ENCODE assay signal across 7 cellular contexts in genomic region chr4:185597532-185598188, GRCh38.
A peak's percentile ranks its signal among the peaks of the same experiment; 100 is the strongest.
DNase-seq lines count a peak whose midpoint lies in the region; ATAC-seq, FAIRE-seq and TF ChIP-seq lines count a peak whose summit lies in the region.

No MANE protein-coding gene starts in this region.

- no peak for TF ChIP-seq POLR2A in GM12892 (IDR thresholded peaks at IDR 0.05; ENCODE audit: low read depth, low read length)

- peak; percentile 100 for TF ChIP-seq CTCF in choroid plexus epithelial cell (conservative IDR thresholded peaks at IDR 0.05; ENCODE audit: low read depth, low read length)

- H3K27ac Mint-ChIP-seq in activated CD4-positive, alpha-beta T cell treated with anti-CD3 and anti-CD28 coated beads for 36 hours, result no peak overlapping the region

- intact Hi-C loops in activated CD4-positive, alpha-beta T cell treated with anti-CD3 and anti-CD28 coated beads for 36 hours (cut with DNase I, micrococcal nuclease), result loop anchor here (1.0 to 10.0 kb wide), 7 partner anchors 63 to 593 kb away; partner anchors contain the start of genes ANKRD37 (in 2 of the 2), CCDC110 (in 2 of the 2), LRP2BP (in 1 of the 2) and PDLIM3 (in 1 of the 2)

- peak; percentile 99 for FAIRE-seq in GM12892 (lab: Jason Lieb, UNC)

- no peak overlapping the region for H3K4me3 Mint-ChIP-seq in activated CD4-positive, alpha-beta T cell treated with anti-CD3 and anti-CD28 coated beads for 36 hours

- no peaks in the 10 kb centered on the region for H3K9me3 Mint-ChIP-seq in activated CD4-positive, alpha-beta T cell treated with anti-CD3 and anti-CD28 coated beads for 36 hours (ENCODE audit: low read depth)

- peak; percentile 74 for ATAC-seq in HG02870 (IDR thresholded peaks at IDR 0.05; ENCODE audit: unreplicated experiment)
- ATAC-seq in activated CD4-positive, alpha-beta T cell treated with anti-CD3 and anti-CD28 coated beads for 36 hours, result peak; percentile 57
- peak; percentile 89 for ATAC-seq in left lobe of liver

- peaks cover 3% of the 10 kb centered on the region for H3K4me1 Mint-ChIP-seq in activated CD4-positive, alpha-beta T cell treated with anti-CD3 and anti-CD28 coated beads for 36 hours

- H3K36me3 Mint-ChIP-seq in activated CD4-positive, alpha-beta T cell treated with anti-CD3 and anti-CD28 coated beads for 36 hours (ENCODE audit: low read depth), result no peaks in the 10 kb centered on the region

- peaks cover 18% of the 10 kb centered on the region for H3K27me3 Mint-ChIP-seq in activated CD4-positive, alpha-beta T cell treated with anti-CD3 and anti-CD28 coated beads for 36 hours

- H3K4me3 ChIP-seq in choroid plexus epithelial cell (ENCODE audit: low read depth, low read length), result no peak overlapping the region

- CTCF ChIA-PET in activated CD4-positive, alpha-beta T cell treated with anti-CD3 and anti-CD28 coated beads for 36 hours (lab: Charles Lee), result interaction anchor here (0.5 to 3.6 kb wide), 32 partner anchors 8 to 592 kb away, joined by 3 to 33 read pairs (median 4); partner anchors contain the start of genes ANKRD37 and LRP2BP

- POLR2A ChIA-PET in activated CD4-positive, alpha-beta T cell treated with anti-CD3 and anti-CD28 coated beads for 36 hours (lab: Charles Lee), result interaction anchor here (0.6 to 1.2 kb wide), 2 partner anchors 202 to 299 kb away, joined by 3 to 4 read pairs; partner anchors contain the start of gene LRP2BP

- DNase-seq in GM12892 (ENCODE audit: insufficient read length), result peak; percentile 30
- DNase-seq in NCI-H2227 (lab: John Stamatoyannopoulos, UW; ENCODE audit: unreplicated experiment), result peak; percentile 60
- DNase-seq in activated CD4-positive, alpha-beta T cell treated with anti-CD3 and anti-CD28 coated beads for 36 hours, result peak; percentile 86
- peak; percentile 87 for DNase-seq in choroid plexus epithelial cell (ENCODE audit: low read depth)
- peak; percentile 75 for DNase-seq in left lobe of liver (ENCODE audit: low spot score)
- DNase-seq in stimulated activated CD4-positive, alpha-beta T cell treated with anti-CD3 and anti-CD28 coated beads, Interleukin-4, amount 100 ng/mL, for 24 hours, result peak; percentile 72

Comparison
In these comparisons a context has a peak if more than half of its experiments do, and no peak if none do; other contexts are left out.
1. DNase-seq: peak in every context shown above with its lines; median percentile 87 in choroid plexus epithelial cell; 86 in activated CD4-positive, alpha-beta T cell treated with anti-CD3 and anti-CD28 coated beads for 36 hours; 75 in left lobe of liver; 72 in stimulated activated CD4-positive, alpha-beta T cell treated with anti-CD3 and anti-CD28 coated beads, Interleukin-4, amount 100 ng/mL, for 24 hours; 60 in NCI-H2227; 30 in GM12892.